In genomic region chr2:138221358-138221757, GRCh38 we compare ENCODE assay signal across 10 cellular contexts.
"Had no signal": no experiment of that assay in that cellular context is flagged by ENCODE, and none has a peak within 500 bp of the region (broad histone marks: within the 10 kb centered on the region; RNA-seq: fewer than 3 reads in every experiment).

No MANE protein-coding gene starts in this region.

- H3K27ac ChIP-seq: GM23248 had no signal

- H3K4me2 ChIP-seq: GM23338 had no signal

- H3K9ac ChIP-seq: GM23248 had no signal

- H3K4me1 ChIP-seq: HAP-1 had no signal

- H2AFZ ChIP-seq: GM23248, GM23338 had no signal

- H3K4me3 ChIP-seq: GM23248, GM23338, HAP-1 had no signal

- ATAC-seq: GM23338, HCT116 had no signal

- DNase-seq: GM23248, GOT3, H7, H9, HCEC 1CT, HFFc6 had no signal

- H3K9me3 ChIP-seq: HAP-1 had no signal

- FAIRE-seq: H1 had no signal

- H3K36me3 ChIP-seq: HAP-1 had no signal

- H3K9me3 Mint-ChIP-seq: GM23338, H9, HFFc6 had no signal

- H3K27ac Mint-ChIP-seq: GM23338, H9, HFFc6 had no signal

- H3K4me3 Mint-ChIP-seq: GM23338, H9, HFFc6 had no signal
